Comparison of ENCODE assay signal across 23 cellular contexts in the genomic region with DNA sequence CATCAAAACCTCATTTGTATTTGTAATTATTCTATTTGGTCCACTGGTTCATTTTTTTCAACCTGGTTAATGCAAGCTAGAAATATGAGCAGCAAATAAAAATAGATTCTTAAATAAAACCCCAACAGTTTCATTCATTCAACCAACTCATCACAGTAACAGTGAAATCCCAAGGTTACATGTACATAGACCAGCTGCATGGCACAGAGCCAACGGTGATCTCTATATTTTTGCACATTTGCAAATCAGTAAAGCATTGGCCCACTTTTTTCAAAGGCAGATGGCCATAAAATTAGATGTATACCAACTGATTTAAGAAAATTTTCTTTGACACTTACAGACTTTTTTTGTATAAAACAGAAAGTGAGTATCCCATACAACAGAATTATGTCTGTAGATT. TPM values are rescaled to one million over a fixed set of nuclear protein-coding genes. Genes with fewer than 3 reads are reported as not detected.
DNase-seq lines count a peak whose midpoint lies in the region; ATAC-seq and TF ChIP-seq lines count a peak whose summit lies in the region.
"Had no signal": no experiment of that assay in that cellular context is flagged by ENCODE, and none has a peak within 500 bp of the region (broad histone marks: within the 10 kb centered on the region; RNA-seq: fewer than 3 reads in every experiment).

No MANE protein-coding gene starts in this region.

- DNase-seq in DMS 273 (lab: John Stamatoyannopoulos, UW; ENCODE audit: unreplicated experiment) (peak; percentile 27), DMS 273 treated with DMSO at 0.1 percent for 48 hours (lab: John Stamatoyannopoulos, UW) (no peak), OCI-LY7 (ENCODE audit: low spot score) (peak; percentile 50), fibroblast of mammary gland (ENCODE audit: low read depth) (peak; percentile 74), superior temporal gyrus (ENCODE audit: extremely low spot score) (peak; percentile 20), T-helper 9 cell (no peak)
- DNase-seq in activated naive CD4-positive, alpha-beta T cell treated with anti-CD3 and anti-CD28 coated beads, Interleukin-2, amount 50 U/mL, for 16 hours: no peak
- DNase-seq: activated CD4-positive, alpha-beta T cell treated with anti-CD3 and anti-CD28 coated beads for 36 hours; activated naive CD4-positive, alpha-beta T cell treated with anti-CD3 and anti-CD28 coated beads for 36 hours; activated T-cell treated with anti-CD3 and anti-CD28 coated beads, Interleukin-2, amount 50 U/mL, for 48 hours; COR-L47; nucleus accumbens; spleen; stimulated activated CD4-positive, alpha-beta T cell treated with anti-CD3 and anti-CD28 coated beads, Interleukin-4, amount 100 ng/mL, for 1 hour; stimulated activated naive CD4-positive, alpha-beta T cell; T-helper 1 cell; thyroid gland had no signal

- H3K9me3 ChIP-seq in OCI-LY7 (ENCODE audit: low read length): no peaks in the 10 kb centered on the region
- H3K9me3 ChIP-seq: thyroid gland had no signal

- TF ChIP-seq CTCF in OCI-LY7 (conservative IDR thresholded peaks at IDR 0.05; ENCODE audit: low read length): no peak
- TF ChIP-seq CTCF in fibroblast of mammary gland (conservative IDR thresholded peaks at IDR 0.05; ENCODE audit: control insufficient read depth, insufficient read depth, low read depth, low read length): no peak

- POLR2A ChIA-PET in OCI-LY7 (lab: Charles Lee): interaction anchor here (0.6 to 1.7 kb wide), 7 partner anchors 10 to 428 kb away, joined by 3 to 8 read pairs (median 4); no protein-coding TSS in a partner anchor

- BruUV-seq in OCI-LY7 (replicated peaks; lab: Mats Ljungman, UMichigan): no TSS peak

- peak overlapping the region; percentile 45 for H3K4me2 ChIP-seq in OCI-LY7 (ENCODE audit: low read length)

- H3K27ac ChIP-seq in OCI-LY7 (ENCODE audit: low read depth, low read length, poor library complexity, severe bottlenecking): peak overlapping the region; percentile 37
- H3K27ac ChIP-seq: 22Rv1, cardiac muscle cell, dorsolateral prefrontal cortex, epithelial cell of prostate, spleen, thyroid gland had no signal

- H4K20me1 ChIP-seq in OCI-LY7 (ENCODE audit: insufficient read depth, low read length): no peaks in the 10 kb centered on the region

- H3K4me3 ChIP-seq in OCI-LY7 (ENCODE audit: low read depth, low read length, poor library complexity, severe bottlenecking) (peak overlapping the region; percentile 5), fibroblast of mammary gland (ENCODE audit: control insufficient read depth, low read depth, low read length) (no peak overlapping the region)
- H3K4me3 ChIP-seq: cardiac muscle cell, dorsolateral prefrontal cortex, spleen, thyroid gland had no signal

- H3K36me3 ChIP-seq in OCI-LY7 (ENCODE audit: insufficient read depth, low read length): no peaks in the 10 kb centered on the region
- H3K36me3 ChIP-seq: cardiac muscle cell, spleen, thyroid gland had no signal

- no peaks in the 10 kb centered on the region for H3K79me2 ChIP-seq in OCI-LY7 (ENCODE audit: insufficient read depth, low read depth, low read length)

- ATAC-seq in HG02870 (IDR thresholded peaks at IDR 0.05; ENCODE audit: unreplicated experiment): no peak
- ATAC-seq: activated CD4-positive, alpha-beta T cell treated with anti-CD3 and anti-CD28 coated beads for 36 hours had no signal

- CTCF ChIA-PET in OCI-LY7 (lab: Charles Lee; ENCODE audit: unreplicated experiment): no interaction called here

- peak overlapping the region; percentile 69; the same call in 1 of the 2 replicates for H2AFZ ChIP-seq in OCI-LY7 (ENCODE audit: low read length)

- H3K9me2 ChIP-seq in OCI-LY7 (ENCODE audit: insufficient read depth, low read length): no peaks in the 10 kb centered on the region

- H3K4me1 ChIP-seq in OCI-LY7 (ENCODE audit: insufficient read depth, low read length, poor library complexity, severe bottlenecking): peaks cover 20% of the 10 kb centered on the region
- H3K4me1 ChIP-seq: spleen, thyroid gland had no signal

- intact Hi-C loops in OCI-LY7 (cut with micrococcal nuclease; ENCODE audit: unreplicated experiment): no loop called here

RNA-seq across cellular contexts. Expression of gene STRIT1, which starts 49.3 kb away (rescaled TPM):
- not detected in 2 replicates for total RNA-seq in OCI-LY7 (2014; rRNA removed; shearing (Covaris generic))
- total RNA-seq in OCI-LY7 (2022): not detected in 2 replicates
- total RNA-seq: activated CD4-positive, alpha-beta T cell treated with anti-CD3 and anti-CD28 coated beads for 36 hours; activated naive CD4-positive, alpha-beta T cell treated with anti-CD3 and anti-CD28 coated beads for 36 hours; cardiac muscle cell; dorsolateral prefrontal cortex; pulmonary artery endothelial cell; spleen; thyroid gland had no signal

Comparison
In these comparisons a context has a peak if more than half of its experiments do, and no peak if none do; other contexts are left out.
1. DNase-seq: peak in DMS 273 (single experiment), OCI-LY7 (single experiment), fibroblast of mammary gland (single experiment) and superior temporal gyrus (single experiment); none in DMS 273 treated with DMSO at 0.1 percent for 48 hours (single experiment), activated naive CD4-positive, alpha-beta T cell treated with anti-CD3 and anti-CD28 coated beads, Interleukin-2, amount 50 U/mL, for 16 hours (single experiment) and T-helper 9 cell (single experiment).